In genomic region chr1:11262171-11263049, GRCh38 we compare ENCODE assay signal across 8 cellular contexts. TPM values are rescaled to one million over a fixed set of nuclear protein-coding genes. Genes with fewer than 3 reads are reported as not detected.
DNase-seq lines count a peak whose midpoint lies in the region; ATAC-seq and TF ChIP-seq lines count a peak whose summit lies in the region.

MTOR (minus strand) TSS chr1:11262551; CDS start chr1:11259409, 3,142 bp downstream.

- no peaks in the 10 kb centered on the region for H3K27me3 ChIP-seq in prostate gland (replicated peaks; ENCODE audit: insufficient read depth)

- peak in 1 of 4 experiments; percentile 30 for TF ChIP-seq CTCF in prostate gland (IDR thresholded peaks at IDR 0.05)

- H3K4me3 ChIP-seq in prostate gland: peak within 1 kb of the TSS; percentile 87 to 97
- peak within 1 kb of the TSS; percentile 86 for H3K4me3 ChIP-seq in urinary bladder (ENCODE audit: low read depth, low read length)

- H3K36me3 ChIP-seq in prostate gland (peaks cover 5 to 12% of the 10 kb centered on the region in 2 donors), urinary bladder (ENCODE audit: insufficient read depth) (no peaks in the 10 kb centered on the region)

- DNase-seq in NCI-H187 (lab: John Stamatoyannopoulos, UW) (peak; percentile 95 to 99), T-helper 2 cell (peak; percentile 85 to 100 (median 96)), left ventricle myocardium superior (peak; percentile 97), prostate gland (ENCODE audit: low spot score) (peak; percentile 100)

- ATAC-seq in GM18498 (IDR thresholded peaks at IDR 0.05; ENCODE audit: unreplicated experiment) (peak; percentile 98), HG02938 (IDR thresholded peaks at IDR 0.05; ENCODE audit: unreplicated experiment) (peak; percentile 97), left ventricle myocardium superior (peak; percentile 100)

- under 1% methylated on average over 55 of the region's 60 CpGs for WGBS in prostate gland
- WGBS in urinary bladder: under 1% methylated on average over 60 of the region's 60 CpGs

- intact Hi-C loops in left ventricle myocardium superior (cut with micrococcal nuclease): no loop called here
- intact Hi-C loops in prostate gland (cut with DNase I): no loop called here

- peak within 1 kb of the TSS; percentile 63 for H3K27ac ChIP-seq in angular gyrus (ENCODE audit: low read depth, low read length)
- peak within 1 kb of the TSS; percentile 71 to 75 for H3K27ac ChIP-seq in prostate gland
- H3K27ac ChIP-seq in urinary bladder (ENCODE audit: low read depth): no peak within 1 kb of the TSS

- H3K9me3 ChIP-seq in prostate gland: no peaks in the 10 kb centered on the region

- H3K4me1 ChIP-seq in prostate gland (replicated peaks) (peaks cover 2% of the 10 kb centered on the region), urinary bladder (ENCODE audit: insufficient read depth) (peaks cover 2% of the 10 kb centered on the region)

- TF ChIP-seq POLR2A in prostate gland (IDR thresholded peaks at IDR 0.05): no peak

RNA-seq across cellular contexts. Expression of gene MTOR, which starts in this region (rescaled TPM):
- total RNA-seq in left ventricle myocardium superior (30.7 TPM), prostate gland (10 to 100 TPM; 34.7 to 56.1 TPM), urinary bladder (26.5 TPM)
- 21.0 TPM for polyA plus RNA-seq in urinary bladder
